Comparison of ENCODE assay signal across 16 cellular contexts in the genomic region with DNA sequence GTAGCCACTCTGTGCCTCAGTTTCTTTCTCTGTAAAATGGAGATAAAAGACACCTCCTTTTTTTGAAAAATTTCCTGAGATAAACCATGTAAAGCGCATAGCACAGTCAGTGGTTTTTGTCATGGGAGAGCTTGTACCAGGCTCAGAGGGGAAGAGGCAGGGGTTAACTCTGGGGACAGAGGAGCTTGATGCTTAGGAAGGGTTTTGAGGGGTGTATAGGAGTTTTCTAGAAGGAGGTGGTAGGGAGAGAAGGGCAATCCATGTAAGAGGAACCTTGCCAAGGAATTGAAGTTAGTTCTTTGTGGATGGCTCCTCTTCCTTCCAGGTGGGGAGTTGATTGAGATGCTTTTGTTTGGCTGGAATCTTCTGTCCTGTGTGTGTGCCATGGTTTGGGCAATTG.
DNase-seq lines count a peak whose midpoint lies in the region; ATAC-seq and TF ChIP-seq lines count a peak whose summit lies in the region.
"Had no signal": no experiment of that assay in that cellular context is flagged by ENCODE, and none has a peak within 500 bp of the region (broad histone marks: within the 10 kb centered on the region; RNA-seq: fewer than 3 reads in every experiment).

No MANE protein-coding gene starts in this region.

- peak overlapping the region; percentile 43 for H3K4me2 ChIP-seq in Karpas-422 (ENCODE audit: low read depth, low read length, poor library complexity, severe bottlenecking)

- no peaks in the 10 kb centered on the region for H3K36me3 ChIP-seq in Karpas-422 (ENCODE audit: insufficient read depth, low read length)
- H3K36me3 ChIP-seq in subcutaneous abdominal adipose tissue (ENCODE audit: control insufficient read depth in 5 of 5, insufficient read depth in 5 of 5, low read length in 5 of 5): peaks cover 0 to 5% (median 0%) of the 10 kb centered on the region in 5 donors

- no peak overlapping the region for H2AFZ ChIP-seq in Karpas-422 (ENCODE audit: low read length)

- DNase-seq in Karpas-422: no peak
- DNase-seq in WTC11 (ENCODE audit: low spot score): no peak
- DNase-seq in naive B cell: no peak
- DNase-seq in germinal center (ENCODE audit: low spot score): no peak
- DNase-seq in NCI-H446 treated with DMSO at 0.1 percent for 48 hours (lab: John Stamatoyannopoulos, UW): no peak
- DNase-seq: ACHN; AML-193; Calu3; CD4-positive, alpha-beta T cell; GOT3; IMR-90; NCI-H1105 treated with DMSO at 0.1 percent for 48 hours; NCI-H226 had no signal

- H3K9me2 ChIP-seq in Karpas-422 (replicated peaks; ENCODE audit: insufficient read depth, low read length): no peaks in the 10 kb centered on the region

- H3K27ac ChIP-seq in Karpas-422 (ENCODE audit: low read length) (peak overlapping the region; percentile 91), subcutaneous abdominal adipose tissue (ENCODE audit: low read depth, low read length) (peak overlapping the region; percentile 74)
- H3K27ac ChIP-seq: SK-N-MC had no signal

- no peak for ATAC-seq in WTC11
- no peak for ATAC-seq in naive B cell (ENCODE audit: low read depth in 2 of 2)
- no peak for ATAC-seq in HG03354 (IDR thresholded peaks at IDR 0.05; ENCODE audit: poor library complexity, severe bottlenecking, unreplicated experiment)

- H3K9me3 Mint-ChIP-seq in WTC11 (no peaks in the 10 kb centered on the region), naive B cell (no peaks in the 10 kb centered on the region)
- H3K9me3 Mint-ChIP-seq: CD4-positive, alpha-beta T cell had no signal

- H3K4me1 ChIP-seq in Karpas-422 (ENCODE audit: low read length) (peaks cover 48% of the 10 kb centered on the region), subcutaneous abdominal adipose tissue (ENCODE audit: control insufficient read depth in 5 of 5, insufficient read depth in 5 of 5, low read length in 5 of 5) (peaks cover 2 to 16% (median 11%) of the 10 kb centered on the region in 5 donors)

- H3K9ac ChIP-seq in Karpas-422 (ENCODE audit: low read length) (peak overlapping the region; percentile 41; the same call in 1 of the 2 replicates), subcutaneous abdominal adipose tissue (ENCODE audit: low read length in 5 of 5) (peak overlapping the region in 1 of 5 donors; percentile 18)

- H3K79me2 ChIP-seq in Karpas-422 (ENCODE audit: low read length): no peaks in the 10 kb centered on the region

- H3K27me3 ChIP-seq in Karpas-422 (ENCODE audit: low read length) (no peaks in the 10 kb centered on the region), subcutaneous abdominal adipose tissue (ENCODE audit: control insufficient read depth in 5 of 5, insufficient read depth in 4 of 5, low read length in 5 of 5) (no peaks in the 10 kb centered on the region)

- TF ChIP-seq CTCF in WTC11 (IDR thresholded peaks at IDR 0.05): no peak

- H3K4me3 Mint-ChIP-seq in WTC11: no peak overlapping the region
- H3K4me3 Mint-ChIP-seq in naive B cell: peak overlapping the region in 6 of 8 donors; percentile 37 to 78 (median 55)
- H3K4me3 Mint-ChIP-seq: CD4-positive, alpha-beta T cell had no signal

- H3K27me3 Mint-ChIP-seq in WTC11 (ENCODE audit: low read depth) (no peaks in the 10 kb centered on the region), naive B cell (peaks cover 7 to 36% (median 28%) of the 10 kb centered on the region in 3 donors)
- H3K27me3 Mint-ChIP-seq: CD4-positive, alpha-beta T cell had no signal

- CTCF ChIA-PET in WTC11 (lab: Charles Lee): interaction anchor here (0.6 to 3.7 kb wide), 6 partner anchors 11 to 236 kb away, joined by 3 to 22 read pairs (median 6); no protein-coding TSS in a partner anchor

- H3K27ac Mint-ChIP-seq in WTC11 (0 out of 2 replicates have a peak overlapping the region, but pooled peaks have one; percentile 4), naive B cell (no peak overlapping the region)
- H3K27ac Mint-ChIP-seq: CD4-positive, alpha-beta T cell had no signal

- H3K4me3 ChIP-seq in Karpas-422 (ENCODE audit: low read length) (peak overlapping the region; percentile 4; the same call in 1 of the 2 replicates), subcutaneous abdominal adipose tissue (ENCODE audit: low read depth in 1 of 5, low read length in 5 of 5) (no peak overlapping the region)
- H3K4me3 ChIP-seq: SK-N-MC had no signal

- H4K20me1 ChIP-seq in Karpas-422 (ENCODE audit: insufficient read depth, low read depth, low read length): no peaks in the 10 kb centered on the region

- H3K4me1 Mint-ChIP-seq in WTC11: 0 out of 2 replicates have a peak, but pooled peaks cover 8% of the 10 kb centered on the region
- H3K4me1 Mint-ChIP-seq in naive B cell: peaks cover 13 to 19% (median 15%) of the 10 kb centered on the region in 3 donors

- POLR2A ChIA-PET in WTC11 (lab: Charles Lee): no interaction called here

- H3K36me3 Mint-ChIP-seq in WTC11 (no peaks in the 10 kb centered on the region), naive B cell (no peaks in the 10 kb centered on the region)

- H3K9me3 ChIP-seq in Karpas-422 (ENCODE audit: low read length) (no peaks in the 10 kb centered on the region), subcutaneous abdominal adipose tissue (ENCODE audit: control insufficient read depth in 5 of 5, low read length in 5 of 5) (no peaks in the 10 kb centered on the region)

TF ChIP-seq in WTC11, 78 proteins besides CTCF, POLR2A, EP300 and RAD21 (continues in another document):
- TF ChIP-seq EMX1 (CRISPR knock-in tag; IDR thresholded peaks at IDR 0.05) (no peak), TEAD1 (CRISPR knock-in tag; IDR thresholded peaks at IDR 0.05) (no peak), MYBL2 (CRISPR knock-in tag; IDR thresholded peaks at IDR 0.05) (no peak), NFE2L1 (CRISPR knock-in tag; IDR thresholded peaks at IDR 0.05) (no peak), HMGXB4 (CRISPR knock-in tag; IDR thresholded peaks at IDR 0.05) (no peak), GTF2I (CRISPR knock-in tag; conservative IDR thresholded peaks at IDR 0.05) (no peak), ZNF512 (CRISPR knock-in tag; IDR thresholded peaks at IDR 0.05; ENCODE audit: borderline replicate concordance) (no peak), NR2C2 (CRISPR knock-in tag; IDR thresholded peaks at IDR 0.05) (no peak), CREM (CRISPR knock-in tag; IDR thresholded peaks at IDR 0.05) (no peak), ZNF263 (CRISPR knock-in tag; IDR thresholded peaks at IDR 0.05; ENCODE audit: low read depth) (no peak)
- TF ChIP-seq, protein P1, sequence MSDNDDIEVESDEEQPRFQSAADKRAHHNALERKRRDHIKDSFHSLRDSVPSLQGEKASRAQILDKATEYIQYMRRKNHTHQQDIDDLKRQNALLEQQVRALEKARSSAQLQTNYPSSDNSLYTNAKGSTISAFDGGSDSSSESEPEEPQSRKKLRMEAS (CRISPR knock-in tag; IDR thresholded peaks at IDR 0.05): no peak
- TF ChIP-seq, protein P2, sequence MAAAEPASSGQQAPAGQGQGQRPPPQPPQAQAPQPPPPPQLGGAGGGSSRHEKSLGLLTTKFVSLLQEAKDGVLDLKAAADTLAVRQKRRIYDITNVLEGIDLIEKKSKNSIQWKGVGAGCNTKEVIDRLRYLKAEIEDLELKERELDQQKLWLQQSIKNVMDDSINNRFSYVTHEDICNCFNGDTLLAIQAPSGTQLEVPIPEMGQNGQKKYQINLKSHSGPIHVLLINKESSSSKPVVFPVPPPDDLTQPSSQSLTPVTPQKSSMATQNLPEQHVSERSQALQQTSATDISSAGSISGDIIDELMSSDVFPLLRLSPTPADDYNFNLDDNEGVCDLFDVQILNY (CRISPR knock-in tag; IDR thresholded peaks at IDR 0.05): no peak
- TF ChIP-seq, protein P3, sequence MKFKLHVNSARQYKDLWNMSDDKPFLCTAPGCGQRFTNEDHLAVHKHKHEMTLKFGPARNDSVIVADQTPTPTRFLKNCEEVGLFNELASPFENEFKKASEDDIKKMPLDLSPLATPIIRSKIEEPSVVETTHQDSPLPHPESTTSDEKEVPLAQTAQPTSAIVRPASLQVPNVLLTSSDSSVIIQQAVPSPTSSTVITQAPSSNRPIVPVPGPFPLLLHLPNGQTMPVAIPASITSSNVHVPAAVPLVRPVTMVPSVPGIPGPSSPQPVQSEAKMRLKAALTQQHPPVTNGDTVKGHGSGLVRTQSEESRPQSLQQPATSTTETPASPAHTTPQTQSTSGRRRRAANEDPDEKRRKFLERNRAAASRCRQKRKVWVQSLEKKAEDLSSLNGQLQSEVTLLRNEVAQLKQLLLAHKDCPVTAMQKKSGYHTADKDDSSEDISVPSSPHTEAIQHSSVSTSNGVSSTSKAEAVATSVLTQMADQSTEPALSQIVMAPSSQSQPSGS (CRISPR knock-in tag; IDR thresholded peaks at IDR 0.05; ENCODE audit: borderline replicate concordance, low read depth): no peak
